18 cellular contexts compared by ENCODE assay signal in genomic region chr22:46147061-46147460, GRCh38.
"Had no signal": no experiment of that assay in that cellular context is flagged by ENCODE, and none has a peak within 500 bp of the region (broad histone marks: within the 10 kb centered on the region; RNA-seq: fewer than 3 reads in every experiment).

No MANE protein-coding gene starts in this region.

- H3K9me3 Mint-ChIP-seq: activated naive CD8-positive, alpha-beta T cell treated with anti-CD3 and anti-CD28 coated beads for 36 hours; natural killer cell; stimulated activated naive B cell treated with anti-CD40 and anti-IgM and Interleukin-4, amounts not matched to agents 10 μg/mL and 1 μg/mL and 100 μg/mL, for 72 hours had no signal

- H3K27me3 Mint-ChIP-seq: T-helper 17 cell had no signal

- H3K4me3 ChIP-seq: prostate gland, tibial artery had no signal

- H3K27ac ChIP-seq: brain microvascular endothelial cell, prostate gland had no signal

- H3K4me3 Mint-ChIP-seq: activated CD4-positive, alpha-beta T cell treated with anti-CD3 and anti-CD28 coated beads for 36 hours; activated CD8-positive, alpha-beta T cell treated with anti-CD3 and anti-CD28 coated beads, Interleukin-2, amount 10 ng/mL, durations not matched to agents 7 days and 5 days; activated naive CD8-positive, alpha-beta T cell treated with anti-CD3 and anti-CD28 coated beads for 36 hours; natural killer cell; stimulated activated naive B cell treated with anti-CD40 and anti-IgM and Interleukin-4, amounts not matched to agents 10 μg/mL and 1 μg/mL and 100 μg/mL, for 72 hours; T-helper 17 cell had no signal

- H3K9me3 ChIP-seq: prostate gland, tibial artery had no signal

- ATAC-seq: activated CD4-positive, alpha-beta T cell treated with anti-CD3 and anti-CD28 coated beads for 36 hours; activated CD8-positive, alpha-beta T cell treated with anti-CD3 and anti-CD28 coated beads, Interleukin-2, amount 10 ng/mL, durations not matched to agents 7 days and 5 days; natural killer cell; stimulated activated naive B cell treated with anti-CD40 and anti-IgM and Interleukin-4, amounts not matched to agents 10 μg/mL and 1 μg/mL and 100 μg/mL, for 72 hours; T-helper 17 cell had no signal

- H3K36me3 Mint-ChIP-seq: activated naive CD8-positive, alpha-beta T cell treated with anti-CD3 and anti-CD28 coated beads for 36 hours; natural killer cell; stimulated activated naive B cell treated with anti-CD40 and anti-IgM and Interleukin-4, amounts not matched to agents 10 μg/mL and 1 μg/mL and 100 μg/mL, for 72 hours had no signal

- H3K4me1 ChIP-seq: prostate gland had no signal

- DNase-seq: activated CD4-positive, alpha-beta T cell treated with anti-CD3 and anti-CD28 coated beads for 36 hours; activated CD8-positive, alpha-beta memory T cell treated with anti-CD3 and anti-CD28 coated beads, Interleukin-2, amount 50 U/mL, for 4 hours; activated CD8-positive, alpha-beta T cell treated with anti-CD3 and anti-CD28 coated beads, Interleukin-2, amount 10 ng/mL, durations not matched to agents 7 days and 5 days; activated gamma-delta T cell; activated naive CD8-positive, alpha-beta T cell treated with anti-CD3 and anti-CD28 coated beads for 36 hours; activated T-cell treated with anti-CD3 and anti-CD28 coated beads, Interleukin-2, amount 50 U/mL, for 48 hours; brain microvascular endothelial cell; cortex of kidney; effector CD4-positive, alpha-beta T cell; foreskin fibroblast; glutamatergic neuron; mesendoderm; natural killer cell; stimulated activated CD4-positive, alpha-beta T cell treated with anti-CD3 and anti-CD28 coated beads, Interleukin-2, amount 100 ng/mL, for 48 hours; stimulated activated naive B cell treated with anti-CD40 and anti-IgM and Interleukin-4, amounts not matched to agents 10 μg/mL and 1 μg/mL and 100 μg/mL, for 72 hours; T-helper 17 cell; tibial artery had no signal

- H3K36me3 ChIP-seq: brain microvascular endothelial cell, prostate gland, tibial artery had no signal

- H3K27me3 ChIP-seq: tibial artery had no signal

- H3K27ac Mint-ChIP-seq: activated CD4-positive, alpha-beta T cell treated with anti-CD3 and anti-CD28 coated beads for 36 hours; activated CD8-positive, alpha-beta T cell treated with anti-CD3 and anti-CD28 coated beads, Interleukin-2, amount 10 ng/mL, durations not matched to agents 7 days and 5 days; activated naive CD8-positive, alpha-beta T cell treated with anti-CD3 and anti-CD28 coated beads for 36 hours; stimulated activated naive B cell treated with anti-CD40 and anti-IgM and Interleukin-4, amounts not matched to agents 10 μg/mL and 1 μg/mL and 100 μg/mL, for 72 hours; T-helper 17 cell had no signal
